In the genomic region with DNA sequence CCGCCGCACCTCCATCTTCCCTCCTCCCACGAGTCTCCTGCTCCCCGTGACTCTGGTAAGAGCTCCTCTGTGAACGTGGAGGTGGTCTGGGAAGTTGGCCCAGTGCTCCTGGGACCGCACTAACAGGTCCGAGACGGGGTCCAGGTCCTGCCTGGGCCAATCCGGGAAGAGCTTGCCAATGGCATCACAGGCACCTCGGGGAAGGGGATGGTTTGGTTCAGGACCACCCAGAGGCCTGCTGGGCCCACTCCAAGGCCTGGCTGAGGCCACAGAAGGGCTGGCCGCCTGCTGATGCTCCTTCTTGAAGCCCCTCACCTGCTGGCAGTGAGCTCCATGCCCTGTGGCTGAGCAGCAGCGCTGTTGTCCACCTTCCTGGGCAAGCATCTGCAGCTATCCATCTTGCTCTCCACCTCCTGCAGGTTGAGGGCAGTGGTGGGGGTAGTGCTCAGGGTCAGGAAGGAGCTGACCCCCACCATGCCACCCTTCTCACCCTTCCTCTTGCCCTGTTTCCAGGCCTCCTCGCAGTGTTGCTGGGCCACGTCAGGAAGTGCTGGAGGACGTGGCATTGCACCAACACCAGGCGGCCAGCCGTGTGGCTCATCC, we compare ENCODE assay signal across 18 cellular contexts.
"Had no signal": no experiment of that assay in that cellular context is flagged by ENCODE, and none has a peak within 500 bp of the region (broad histone marks: within the 10 kb centered on the region; RNA-seq: fewer than 3 reads in every experiment).

No MANE protein-coding gene starts in this region.

- H3K27me3 ChIP-seq: neural progenitor cell, ovary, right lobe of liver, tibial nerve, upper lobe of left lung had no signal

- H3K4me3 ChIP-seq: esophagus muscularis mucosa, heart right ventricle, neural progenitor cell, ovary, right lobe of liver, thoracic aorta, tibial nerve, upper lobe of left lung had no signal

- ATAC-seq: heart right ventricle; naive thymus-derived CD4-positive, alpha-beta T cell; right lobe of liver; stimulated activated naive B cell treated with anti-CD40 and anti-IgM and Interleukin-4, amounts not matched to agents 10 μg/mL and 1 μg/mL and 100 μg/mL, for 72 hours had no signal

- H3K27ac ChIP-seq: esophagus muscularis mucosa, heart right ventricle, neural progenitor cell, ovary, right lobe of liver, thoracic aorta, tibial nerve, upper lobe of left lung had no signal

- DNase-seq: effector memory CD4-positive, alpha-beta T cell; foreskin melanocyte; glutamatergic neuron; heart right ventricle; hippocampal formation; mesenchymal stem cell; midbrain; naive thymus-derived CD4-positive, alpha-beta T cell; nucleus accumbens; ovary; retina; right lobe of liver; stimulated activated naive B cell treated with anti-CD40 and anti-IgM and Interleukin-4, amounts not matched to agents 10 μg/mL and 1 μg/mL and 100 μg/mL, for 72 hours had no signal

- H3K36me3 ChIP-seq: esophagus muscularis mucosa, heart right ventricle, neural progenitor cell, ovary, right lobe of liver, thoracic aorta, tibial nerve, upper lobe of left lung had no signal

- H3K4me1 ChIP-seq: esophagus muscularis mucosa, heart right ventricle, neural progenitor cell, right lobe of liver, tibial nerve, upper lobe of left lung had no signal

- H3K9me3 ChIP-seq: esophagus muscularis mucosa, heart right ventricle, ovary, right lobe of liver, thoracic aorta, tibial nerve, upper lobe of left lung had no signal
